10 cellular contexts compared by ENCODE assay signal in genomic region chr1:159088050-159088449, GRCh38. TPM values are rescaled to one million over a fixed set of nuclear protein-coding genes. Genes with fewer than 3 reads are reported as not detected.
A peak's percentile ranks its signal among the peaks of the same experiment; 100 is the strongest.
DNase-seq lines count a peak whose midpoint lies in the region; ATAC-seq and TF ChIP-seq lines count a peak whose summit lies in the region.
"Had no signal": no experiment of that assay in that cellular context is flagged by ENCODE, and none has a peak within 500 bp of the region (broad histone marks: within the 10 kb centered on the region; RNA-seq: fewer than 3 reads in every experiment).

No MANE protein-coding gene starts in this region.

- no peak for TF ChIP-seq POLR2A in GM18505 (IDR thresholded peaks at IDR 0.05; ENCODE audit: borderline replicate concordance, extremely low read depth, insufficient read depth, insufficient read length)

- no peak for ATAC-seq in GM18505 (IDR thresholded peaks at IDR 0.05; ENCODE audit: unreplicated experiment)

- DNase-seq in A172 (ENCODE audit: low spot score) (peak; percentile 76), HCEC 1CT (peak; percentile 87), SKM-1 treated with dmso at 0.1 percent for 144 hours (lab: John Stamatoyannopoulos, UW; ENCODE audit: unreplicated experiment) (peak; percentile 80), fibroblast of gingiva (ENCODE audit: low read depth) (peak; percentile 75), HuH-7 (ENCODE audit: low spot score) (no peak), cardiac septum (ENCODE audit: low spot score) (no peak), hypothalamus (lab: John Stamatoyannopoulos, UW) (no peak)
- DNase-seq: activated naive CD4-positive, alpha-beta T cell treated with anti-CD3 and anti-CD28 coated beads, Interleukin-2, amount 50 U/mL, for 16 hours; NCI-H187 had no signal

- intact Hi-C loops in cardiac septum (cut with DNase I), result no loop called here

RNA-seq across cellular contexts. Expression of gene AIM2, which starts 11.5 kb away (rescaled TPM):
- not detected in 2 replicates for total RNA-seq in A172 (2014; rRNA removed; shearing (Covaris generic))
- 0.35 TPM for total RNA-seq in cardiac septum

Comparison
In these comparisons a context has a peak if more than half of its experiments do, and no peak if none do; other contexts are left out.
1. DNase-seq: peak in A172 (single experiment), HCEC 1CT (single experiment), SKM-1 treated with dmso at 0.1 percent for 144 hours (single experiment) and fibroblast of gingiva (single experiment); none in HuH-7 (single experiment), cardiac septum (single experiment) and hypothalamus (0 of 51).